Comparison of ENCODE assay signal across 11 cellular contexts in the genomic region with DNA sequence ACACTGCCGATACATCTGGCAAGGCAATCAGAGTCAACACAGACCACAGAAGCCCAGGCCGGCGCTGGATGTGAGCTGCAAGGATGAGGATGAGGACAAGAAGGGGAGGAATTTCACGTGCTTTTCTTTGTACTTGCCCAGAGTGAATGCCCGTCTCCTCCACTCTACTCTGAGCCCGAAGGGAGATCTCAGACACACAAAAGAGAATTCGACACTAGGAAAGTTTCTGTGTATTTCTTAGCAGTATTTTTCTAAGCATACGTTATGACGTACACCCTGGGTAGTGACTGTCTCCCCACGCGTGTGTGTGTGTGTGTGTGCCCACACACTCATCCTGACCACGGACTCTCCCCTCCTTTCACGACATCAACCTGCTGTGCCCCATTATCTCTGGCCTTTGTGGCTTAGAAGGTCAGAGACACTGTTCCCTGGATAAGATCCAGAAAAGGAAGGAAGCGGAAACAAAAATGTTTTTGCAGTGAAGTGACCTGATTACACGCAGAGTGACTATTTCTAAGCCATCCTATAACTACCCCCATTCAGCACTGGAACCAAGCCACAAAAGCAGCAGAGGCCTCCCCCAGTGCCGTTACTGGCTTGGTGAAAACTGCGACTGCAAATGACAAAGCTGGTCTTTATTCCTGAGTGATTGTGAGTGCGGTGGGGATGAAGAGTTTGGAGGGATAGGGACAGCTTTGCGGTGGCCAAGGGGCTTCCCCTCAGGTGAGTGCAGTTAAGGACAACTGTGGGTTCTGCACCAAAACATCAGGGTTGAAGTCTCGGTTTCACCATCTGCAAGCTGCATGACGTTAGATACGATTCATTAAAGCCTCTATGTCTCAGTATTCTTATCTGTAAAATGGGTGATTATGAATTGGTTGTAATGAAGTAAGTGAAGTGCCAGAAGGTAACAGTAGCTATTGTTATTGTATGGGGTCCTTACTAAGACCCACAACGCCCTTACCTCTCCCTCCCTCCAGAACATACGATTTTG.
DNase-seq lines count a peak whose midpoint lies in the region; ATAC-seq and TF ChIP-seq lines count a peak whose summit lies in the region.
"Had no signal": no experiment of that assay in that cellular context is flagged by ENCODE, and none has a peak within 500 bp of the region (broad histone marks: within the 10 kb centered on the region; RNA-seq: fewer than 3 reads in every experiment).

No MANE protein-coding gene starts in this region.

- DNase-seq in HT1080 (ENCODE audit: low read depth) = peak; percentile 13
- no peak for DNase-seq in mammary epithelial cell
- DNase-seq in kidney glomerular epithelial cell (lab: John Stamatoyannopoulos, UW) = peak; percentile 64
- DNase-seq in stimulated activated effector memory CD8-positive, alpha-beta T cell treated with anti-CD3 and anti-CD28 coated beads, Interleukin-12 subunit alpha, Interleukin-12 subunit beta, amount 100 ng/mL, for 72 hours (ENCODE audit: low spot score in 2 of 2) = no peak
- no peak for DNase-seq in Ammon's horn (ENCODE audit: low spot score)
- no peak for DNase-seq in CD4-positive, alpha-beta memory T cell
- DNase-seq in Caco-2 = no peak
- no peak for DNase-seq in activated CD4-positive, alpha-beta T cell treated with anti-CD3 and anti-CD28 coated beads, Interleukin-2, amount 50 U/mL, for 1 hour
- DNase-seq: NCI-H2081 had no signal

- no peaks in the 10 kb centered on the region for H4K20me1 ChIP-seq in mammary epithelial cell (ENCODE audit: insufficient read depth, low read length)

- no peak overlapping the region for H3K27ac ChIP-seq in mammary epithelial cell (ENCODE audit: insufficient read depth, low read depth, low read length)
- no peak overlapping the region for H3K27ac ChIP-seq in CD4-positive, alpha-beta memory T cell (ENCODE audit: low read depth, low read length)

- peaks cover 0 to 4% of the 10 kb centered on the region in 2 donors for H3K27me3 Mint-ChIP-seq in CD4-positive, alpha-beta memory T cell
- H3K27me3 Mint-ChIP-seq in Caco-2 (ENCODE audit: insufficient read depth, unreplicated experiment) = no peaks in the 10 kb centered on the region
- H3K27me3 Mint-ChIP-seq: memory B cell had no signal

- dilution Hi-C loops in mammary epithelial cell (cut with HindIII; ENCODE audit: low sequenced_read_pairs) = no loop called here

- intact Hi-C loops in mammary epithelial cell (cut with micrococcal nuclease) = no loop called here
- intact Hi-C loops in CD4-positive, alpha-beta memory T cell (cut with micrococcal nuclease) = no loop called here
- intact Hi-C loops in Caco-2 (cut with micrococcal nuclease; ENCODE audit: unreplicated experiment) = no loop called here

- no peaks in the 10 kb centered on the region for H3K36me3 ChIP-seq in mammary epithelial cell (ENCODE audit: insufficient read depth, low read length)
- no peaks in the 10 kb centered on the region for H3K36me3 ChIP-seq in CD4-positive, alpha-beta memory T cell (ENCODE audit: insufficient read depth, low read length)
- H3K36me3 ChIP-seq in Caco-2 (ENCODE audit: control insufficient read depth, insufficient read depth, low read length) = no peaks in the 10 kb centered on the region

- H3K27ac Mint-ChIP-seq in stimulated activated effector memory CD8-positive, alpha-beta T cell treated with anti-CD3 and anti-CD28 coated beads, Interleukin-12 subunit alpha, Interleukin-12 subunit beta, amount 100 ng/mL, for 72 hours = no peak overlapping the region
- H3K27ac Mint-ChIP-seq in CD4-positive, alpha-beta memory T cell = no peak overlapping the region
- H3K27ac Mint-ChIP-seq in Caco-2 (ENCODE audit: unreplicated experiment) = no peak overlapping the region
- H3K27ac Mint-ChIP-seq: memory B cell; T-helper 1 cell treated with Interleukin-12 subunit alpha and Interleukin-12 subunit beta and Interleukin-4 antibody, amounts not matched to agents 30 μg/mL and 1 μg/mL, for 36 hours had no signal

- TF ChIP-seq CTCF in mammary epithelial cell (conservative IDR thresholded peaks at IDR 0.05 in 1 of 2, IDR thresholded peaks at IDR 0.05 in 1 of 2; ENCODE audit: extremely low read depth in 1 of 2, insufficient read depth in 1 of 2, low read depth in 1 of 2, low read length in 2 of 2) (no peak), Caco-2 (IDR thresholded peaks at IDR 0.05; ENCODE audit: insufficient read depth in 1 of 2, low read depth in 1 of 2, low read length in 1 of 2, severe bottlenecking in 1 of 2, unreplicated experiment in 1 of 2) (no peak)

- 46% methylated on average over 18 of the region's 24 CpGs for WGBS in mammary epithelial cell (ENCODE audit: low coverage, missing lambda C conversion rate)

- peaks cover 28% of the 10 kb centered on the region for H3K4me1 Mint-ChIP-seq in stimulated activated effector memory CD8-positive, alpha-beta T cell treated with anti-CD3 and anti-CD28 coated beads, Interleukin-12 subunit alpha, Interleukin-12 subunit beta, amount 100 ng/mL, for 72 hours
- H3K4me1 Mint-ChIP-seq in CD4-positive, alpha-beta memory T cell = peaks cover 0 to 9% (median 6%) of the 10 kb centered on the region in 4 donors
- no peaks in the 10 kb centered on the region for H3K4me1 Mint-ChIP-seq in Caco-2 (ENCODE audit: low read depth, unreplicated experiment)
- H3K4me1 Mint-ChIP-seq: memory B cell had no signal

- peak; percentile 45 for ATAC-seq in stimulated activated effector memory CD8-positive, alpha-beta T cell treated with anti-CD3 and anti-CD28 coated beads, Interleukin-12 subunit alpha, Interleukin-12 subunit beta, amount 100 ng/mL, for 72 hours

- in situ Hi-C loops in mammary epithelial cell (cut with MboI; ENCODE audit: low sequenced_read_pairs in 2 of 2) = no loop called here

- BruUV-seq in mammary epithelial cell (replicated peaks; lab: Mats Ljungman, UMichigan) (no TSS peak), Caco-2 (replicated peaks; lab: Mats Ljungman, UMichigan) (no TSS peak)

- H3K79me2 ChIP-seq in mammary epithelial cell (ENCODE audit: insufficient read depth, low read length) = no peaks in the 10 kb centered on the region

- H3K4me3 Mint-ChIP-seq in stimulated activated effector memory CD8-positive, alpha-beta T cell treated with anti-CD3 and anti-CD28 coated beads, Interleukin-12 subunit alpha, Interleukin-12 subunit beta, amount 100 ng/mL, for 72 hours = no peak overlapping the region
- H3K4me3 Mint-ChIP-seq in CD4-positive, alpha-beta memory T cell = no peak overlapping the region
- no peak overlapping the region for H3K4me3 Mint-ChIP-seq in Caco-2 (ENCODE audit: unreplicated experiment)
- H3K4me3 Mint-ChIP-seq: memory B cell; T-helper 1 cell treated with Interleukin-12 subunit alpha and Interleukin-12 subunit beta and Interleukin-4 antibody, amounts not matched to agents 30 μg/mL and 1 μg/mL, for 36 hours had no signal

- no peak overlapping the region for H3K4me2 ChIP-seq in mammary epithelial cell (ENCODE audit: insufficient read depth, low read depth, low read length)

- H3K9me3 Mint-ChIP-seq in stimulated activated effector memory CD8-positive, alpha-beta T cell treated with anti-CD3 and anti-CD28 coated beads, Interleukin-12 subunit alpha, Interleukin-12 subunit beta, amount 100 ng/mL, for 72 hours = no peaks in the 10 kb centered on the region
- peaks cover 0 to 3% (median 0%) of the 10 kb centered on the region in 8 donors for H3K9me3 Mint-ChIP-seq in CD4-positive, alpha-beta memory T cell
- no peaks in the 10 kb centered on the region for H3K9me3 Mint-ChIP-seq in Caco-2 (ENCODE audit: unreplicated experiment)
- H3K9me3 Mint-ChIP-seq: memory B cell; T-helper 1 cell treated with Interleukin-12 subunit alpha and Interleukin-12 subunit beta and Interleukin-4 antibody, amounts not matched to agents 30 μg/mL and 1 μg/mL, for 36 hours had no signal

- peak overlapping the region; percentile 73 for H2AFZ ChIP-seq in mammary epithelial cell (ENCODE audit: low read depth, low read length)

- H3K27me3 ChIP-seq in mammary epithelial cell (ENCODE audit: insufficient read depth, low read length) = no peaks in the 10 kb centered on the region
- no peaks in the 10 kb centered on the region for H3K27me3 ChIP-seq in CD4-positive, alpha-beta memory T cell (ENCODE audit: insufficient read depth, low read length)
- no peaks in the 10 kb centered on the region for H3K27me3 ChIP-seq in Caco-2 (replicated peaks; ENCODE audit: control insufficient read depth, insufficient read depth, low read length)

- H3K4me1 ChIP-seq in mammary epithelial cell (ENCODE audit: insufficient read depth, low read length) = peaks cover 18% of the 10 kb centered on the region
- H3K4me1 ChIP-seq in CD4-positive, alpha-beta memory T cell (ENCODE audit: insufficient read depth, low read length) = peaks cover 14% of the 10 kb centered on the region
- no peaks in the 10 kb centered on the region for H3K4me1 ChIP-seq in Caco-2

- H3K9ac ChIP-seq in mammary epithelial cell (ENCODE audit: insufficient read depth, low read length) = no peak overlapping the region

- no peak overlapping the region for H3K4me3 ChIP-seq in mammary epithelial cell (replicated peaks in 1 of 3; ENCODE audit: insufficient read depth in 1 of 3, low read depth in 2 of 3, low read length in 3 of 3)
- no peak overlapping the region for H3K4me3 ChIP-seq in CD4-positive, alpha-beta memory T cell (ENCODE audit: low read length in 2 of 2)
- no peak overlapping the region for H3K4me3 ChIP-seq in Caco-2 (ENCODE audit: low read depth, low read length)

- CTCF ChIA-PET in mammary epithelial cell (lab: Charles Lee; ENCODE audit: low non-redundant PET) = no interaction called here
- CTCF ChIA-PET in CD4-positive, alpha-beta memory T cell (lab: Charles Lee; ENCODE audit: partially characterized antibody) = no interaction called here
- CTCF ChIA-PET in Caco-2 (lab: Charles Lee) = no interaction called here

- POLR2A ChIA-PET in CD4-positive, alpha-beta memory T cell (lab: Charles Lee; ENCODE audit: partially characterized antibody) = no interaction called here
- POLR2A ChIA-PET in Caco-2 (lab: Charles Lee) = no interaction called here

- H3K36me3 Mint-ChIP-seq in stimulated activated effector memory CD8-positive, alpha-beta T cell treated with anti-CD3 and anti-CD28 coated beads, Interleukin-12 subunit alpha, Interleukin-12 subunit beta, amount 100 ng/mL, for 72 hours = no peaks in the 10 kb centered on the region
- H3K36me3 Mint-ChIP-seq in CD4-positive, alpha-beta memory T cell = no peaks in the 10 kb centered on the region
- H3K36me3 Mint-ChIP-seq in Caco-2 (ENCODE audit: insufficient read depth, unreplicated experiment) = no peaks in the 10 kb centered on the region
- H3K36me3 Mint-ChIP-seq: memory B cell had no signal

- H3K9me3 ChIP-seq in mammary epithelial cell (replicated peaks; ENCODE audit: insufficient read depth, low read length) = no peaks in the 10 kb centered on the region
- H3K9me3 ChIP-seq in CD4-positive, alpha-beta memory T cell (ENCODE audit: control insufficient read depth in 1 of 2, low read length in 2 of 2) = no peaks in the 10 kb centered on the region
- no peaks in the 10 kb centered on the region for H3K9me3 ChIP-seq in Caco-2

Comparison
In these comparisons a context has a peak if more than half of its experiments do, and no peak if none do; other contexts are left out.
1. DNase-seq: peak in HT1080 (single experiment) and kidney glomerular epithelial cell (single experiment); none in mammary epithelial cell (single experiment), stimulated activated effector memory CD8-positive, alpha-beta T cell treated with anti-CD3 and anti-CD28 coated beads, Interleukin-12 subunit alpha, Interleukin-12 subunit beta, amount 100 ng/mL, for 72 hours (0 of 2), Ammon's horn (single experiment), CD4-positive, alpha-beta memory T cell (0 of 5), Caco-2 (0 of 2) and activated CD4-positive, alpha-beta T cell treated with anti-CD3 and anti-CD28 coated beads, Interleukin-2, amount 50 U/mL, for 1 hour (single experiment).